ENCODE assay signal across 17 cellular contexts in genomic region chr20:17663040-17663399, GRCh38. TPM values are rescaled to one million over a fixed set of nuclear protein-coding genes. Genes with fewer than 3 reads are reported as not detected.
DNase-seq lines count a peak whose midpoint lies in the region; ATAC-seq and TF ChIP-seq lines count a peak whose summit lies in the region.
"Had no signal": no experiment of that assay in that cellular context is flagged by ENCODE, and none has a peak within 500 bp of the region (broad histone marks: within the 10 kb centered on the region; RNA-seq: fewer than 3 reads in every experiment).

No MANE protein-coding gene starts in this region.

- H3K9me3 ChIP-seq in Peyer's patch, result no peaks in the 10 kb centered on the region

- H3K27ac ChIP-seq in Peyer's patch, result peak overlapping the region in 3 of 4 donors; percentile 23 to 68 (median 56)
- H3K27ac ChIP-seq: C4-2B had no signal

- H3K27me3 ChIP-seq in Peyer's patch, result no peaks in the 10 kb centered on the region

- H3K36me3 Mint-ChIP-seq in natural killer cell, result peaks cover 14% of the 10 kb centered on the region

- H3K4me1 Mint-ChIP-seq in natural killer cell, result peaks cover 72 to 85% of the 10 kb centered on the region in 2 donors

- intact Hi-C loops in natural killer cell (cut with micrococcal nuclease), result no loop called here

- peaks cover 0 to 23% (median 0%) of the 10 kb centered on the region in 3 donors for H3K36me3 ChIP-seq in Peyer's patch

- H3K4me3 ChIP-seq in Peyer's patch, result no peak overlapping the region

- ATAC-seq in natural killer cell (no peak), GM21381 (IDR thresholded peaks at IDR 0.05; ENCODE audit: unreplicated experiment) (no peak), GM19328 (IDR thresholded peaks at IDR 0.05; ENCODE audit: unreplicated experiment) (no peak)

- peaks cover 0 to 50% (median 0%) of the 10 kb centered on the region in 4 donors for H3K4me1 ChIP-seq in Peyer's patch

- no peaks in the 10 kb centered on the region for H3K9me3 Mint-ChIP-seq in natural killer cell

- no peak for TF ChIP-seq POLR2A in Peyer's patch (IDR thresholded peaks at IDR 0.05)

- peak overlapping the region; percentile 74 to 85 for H3K27ac Mint-ChIP-seq in natural killer cell

- peak in 1 of 3 donors; percentile 34 for DNase-seq in Peyer's patch
- DNase-seq in globus pallidus (ENCODE audit: low spot score), result peak; percentile 78
- no peak for DNase-seq in natural killer cell
- peak; percentile 72 for DNase-seq in superior temporal gyrus (ENCODE audit: extremely low spot score)
- DNase-seq in NCI-H1048 (lab: John Stamatoyannopoulos, UW), result no peak
- no peak for DNase-seq in NCI-H2227 (lab: John Stamatoyannopoulos, UW; ENCODE audit: unreplicated experiment)
- DNase-seq: activated gamma-delta T cell; NCI-H1417; NCI-H524 treated with DMSO at 0.1 percent for 48 hours; RPMI8226; stimulated activated CD4-positive, alpha-beta T cell treated with anti-CD3 and anti-CD28 coated beads, Interleukin-15, amount 100 ng/mL, for 24 hours had no signal

- peak overlapping the region; percentile 62 for H3K4me3 Mint-ChIP-seq in natural killer cell

- TF ChIP-seq CTCF in Peyer's patch (IDR thresholded peaks at IDR 0.05), result no peak
- TF ChIP-seq CTCF in natural killer cell (IDR thresholded peaks at IDR 0.05), result no peak

- no peaks in the 10 kb centered on the region for H3K27me3 Mint-ChIP-seq in natural killer cell (ENCODE audit: low read depth in 2 of 2)

RNA-seq across cellular contexts. Expression of gene RRBP1, which starts 19.0 kb away (rescaled TPM):
- total RNA-seq in Peyer's patch, result 100 to 1,000 TPM; 169 to 328 (median 249) TPM
- 10 to 100 TPM; 88.3 to 95.4 (median 90.1) TPM for total RNA-seq in natural killer cell

RNA-seq across cellular contexts. Expression of gene BANF2, which starts 36.7 kb away (rescaled TPM):
- total RNA-seq in Peyer's patch (not detected), natural killer cell (not detected)
- total RNA-seq: bronchial epithelial cell, Daoy, left colon had no signal

Comparison
In these comparisons a context has a peak if more than half of its experiments do, and no peak if none do; other contexts are left out.
1. DNase-seq: peak in globus pallidus (single experiment) and superior temporal gyrus (single experiment); none in natural killer cell (single experiment), NCI-H1048 (single experiment) and NCI-H2227 (single experiment).